In the genomic region with DNA sequence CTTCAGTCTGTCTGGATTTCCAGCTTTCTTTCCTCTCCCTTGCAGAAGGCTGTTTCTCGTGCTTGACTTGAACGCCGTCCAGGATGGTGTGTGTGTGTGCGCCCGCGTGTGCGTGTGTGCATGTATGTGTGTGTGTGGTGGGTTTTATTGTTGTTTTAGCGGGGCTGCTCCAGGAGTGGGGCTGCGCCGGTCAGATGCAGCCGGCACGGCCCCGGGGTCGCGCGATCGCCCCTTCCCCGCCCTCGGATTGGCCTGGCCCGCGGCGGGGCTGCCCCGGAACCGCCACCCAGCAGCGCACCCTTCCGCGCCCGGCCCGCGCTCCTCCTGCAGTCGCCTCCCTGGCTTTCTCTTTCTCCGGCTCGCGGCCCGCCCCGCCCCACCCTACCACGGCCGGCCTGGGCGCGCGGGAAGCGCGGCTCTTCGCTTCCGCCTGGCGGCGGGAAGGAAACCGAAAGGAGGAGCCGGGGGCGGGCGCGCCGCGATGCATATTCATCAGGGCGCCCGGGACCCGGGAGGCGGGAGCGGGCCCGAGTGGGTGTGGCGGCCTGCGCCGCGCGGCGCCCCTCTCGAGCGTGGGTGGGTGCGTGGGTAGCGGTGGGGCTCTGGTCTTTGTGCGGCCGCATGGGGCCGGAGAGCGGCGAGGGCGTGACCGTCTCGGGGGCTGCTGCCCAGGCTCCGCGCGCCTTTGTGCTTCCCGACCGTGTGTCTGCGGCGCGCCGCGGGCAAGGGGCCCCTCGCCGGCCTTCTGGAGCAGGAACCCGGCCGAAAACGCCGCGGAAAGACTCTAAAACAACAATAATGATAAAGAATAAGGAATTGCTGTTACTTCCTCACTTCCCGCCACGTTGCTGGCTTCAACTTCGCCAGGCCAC, we compare ENCODE assay signal across 1 cellular context.
TF ChIP-seq lines count a peak whose summit lies in the region.

No MANE protein-coding gene starts in this region.

TF ChIP-seq in HepG2, 621 proteins besides CTCF, POLR2A, EP300 and RAD21 (continued from another document and continues in another):
- TF ChIP-seq, protein P1, sequence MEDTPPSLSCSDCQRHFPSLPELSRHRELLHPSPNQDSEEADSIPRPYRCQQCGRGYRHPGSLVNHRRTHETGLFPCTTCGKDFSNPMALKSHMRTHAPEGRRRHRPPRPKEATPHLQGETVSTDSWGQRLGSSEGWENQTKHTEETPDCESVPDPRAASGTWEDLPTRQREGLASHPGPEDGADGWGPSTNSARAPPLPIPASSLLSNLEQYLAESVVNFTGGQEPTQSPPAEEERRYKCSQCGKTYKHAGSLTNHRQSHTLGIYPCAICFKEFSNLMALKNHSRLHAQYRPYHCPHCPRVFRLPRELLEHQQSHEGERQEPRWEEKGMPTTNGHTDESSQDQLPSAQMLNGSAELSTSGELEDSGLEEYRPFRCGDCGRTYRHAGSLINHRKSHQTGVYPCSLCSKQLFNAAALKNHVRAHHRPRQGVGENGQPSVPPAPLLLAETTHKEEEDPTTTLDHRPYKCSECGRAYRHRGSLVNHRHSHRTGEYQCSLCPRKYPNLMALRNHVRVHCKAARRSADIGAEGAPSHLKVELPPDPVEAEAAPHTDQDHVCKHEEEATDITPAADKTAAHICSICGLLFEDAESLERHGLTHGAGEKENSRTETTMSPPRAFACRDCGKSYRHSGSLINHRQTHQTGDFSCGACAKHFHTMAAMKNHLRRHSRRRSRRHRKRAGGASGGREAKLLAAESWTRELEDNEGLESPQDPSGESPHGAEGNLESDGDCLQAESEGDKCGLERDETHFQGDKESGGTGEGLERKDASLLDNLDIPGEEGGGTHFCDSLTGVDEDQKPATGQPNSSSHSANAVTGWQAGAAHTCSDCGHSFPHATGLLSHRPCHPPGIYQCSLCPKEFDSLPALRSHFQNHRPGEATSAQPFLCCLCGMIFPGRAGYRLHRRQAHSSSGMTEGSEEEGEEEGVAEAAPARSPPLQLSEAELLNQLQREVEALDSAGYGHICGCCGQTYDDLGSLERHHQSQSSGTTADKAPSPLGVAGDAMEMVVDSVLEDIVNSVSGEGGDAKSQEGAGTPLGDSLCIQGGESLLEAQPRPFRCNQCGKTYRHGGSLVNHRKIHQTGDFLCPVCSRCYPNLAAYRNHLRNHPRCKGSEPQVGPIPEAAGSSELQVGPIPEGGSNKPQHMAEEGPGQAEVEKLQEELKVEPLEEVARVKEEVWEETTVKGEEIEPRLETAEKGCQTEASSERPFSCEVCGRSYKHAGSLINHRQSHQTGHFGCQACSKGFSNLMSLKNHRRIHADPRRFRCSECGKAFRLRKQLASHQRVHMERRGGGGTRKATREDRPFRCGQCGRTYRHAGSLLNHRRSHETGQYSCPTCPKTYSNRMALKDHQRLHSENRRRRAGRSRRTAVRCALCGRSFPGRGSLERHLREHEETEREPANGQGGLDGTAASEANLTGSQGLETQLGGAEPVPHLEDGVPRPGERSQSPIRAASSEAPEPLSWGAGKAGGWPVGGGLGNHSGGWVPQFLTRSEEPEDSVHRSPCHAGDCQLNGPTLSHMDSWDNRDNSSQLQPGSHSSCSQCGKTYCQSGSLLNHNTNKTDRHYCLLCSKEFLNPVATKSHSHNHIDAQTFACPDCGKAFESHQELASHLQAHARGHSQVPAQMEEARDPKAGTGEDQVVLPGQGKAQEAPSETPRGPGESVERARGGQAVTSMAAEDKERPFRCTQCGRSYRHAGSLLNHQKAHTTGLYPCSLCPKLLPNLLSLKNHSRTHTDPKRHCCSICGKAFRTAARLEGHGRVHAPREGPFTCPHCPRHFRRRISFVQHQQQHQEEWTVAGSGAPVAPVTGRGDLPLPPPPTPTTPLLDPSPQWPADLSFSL (CRISPR knock-in tag; IDR thresholded peaks at IDR 0.05) = peak; percentile 74; the same call in 1 of the 2 replicates
- TF ChIP-seq ZNF816 (CRISPR knock-in tag; IDR thresholded peaks at IDR 0.05; ENCODE audit: borderline replicate concordance) (no peak), MAFK (conservative IDR thresholded peaks at IDR 0.05 in 1 of 2, IDR thresholded peaks at IDR 0.05 in 1 of 2; ENCODE audit: low read length in 2 of 2) (no peak), HNF4G (IDR thresholded peaks at IDR 0.05; ENCODE audit: borderline replicate concordance, low read depth, low read length) (no peak), HNF4G (CRISPR knock-in tag; IDR thresholded peaks at IDR 0.05; ENCODE audit: borderline replicate concordance, low read depth) (0 out of 2 replicates have a peak, but pooled peaks have one; percentile 24), KDM2A (CRISPR knock-in tag; IDR thresholded peaks at IDR 0.05; ENCODE audit: borderline replicate concordance, low read depth) (peak; percentile 85), XRCC5 (optimal IDR thresholded peaks at IDR 0.05; ENCODE audit: low read length) (peak; percentile 45), JUND (CRISPR knock-in tag; IDR thresholded peaks at IDR 0.05) (0 out of 2 replicates have a peak, but pooled peaks have one; percentile 13), YEATS4 (CRISPR knock-in tag; IDR thresholded peaks at IDR 0.05; ENCODE audit: borderline replicate concordance) (peak; percentile 46), ZZZ3 (CRISPR knock-in tag; IDR thresholded peaks at IDR 0.05; ENCODE audit: borderline replicate concordance) (no peak), FOXC1 (CRISPR knock-in tag; IDR thresholded peaks at IDR 0.05; ENCODE audit: borderline replicate concordance) (peak; percentile 64; the same call in 1 of the 2 replicates), ASH2L (IDR thresholded peaks at IDR 0.05; ENCODE audit: insufficient read length, low read depth, low read length) (peak; percentile 73), ZNF724P (CRISPR knock-in tag; IDR thresholded peaks at IDR 0.05; ENCODE audit: borderline replicate concordance) (0 out of 2 replicates have a peak, but pooled peaks have one; percentile 19)
- TF ChIP-seq, protein P2, sequence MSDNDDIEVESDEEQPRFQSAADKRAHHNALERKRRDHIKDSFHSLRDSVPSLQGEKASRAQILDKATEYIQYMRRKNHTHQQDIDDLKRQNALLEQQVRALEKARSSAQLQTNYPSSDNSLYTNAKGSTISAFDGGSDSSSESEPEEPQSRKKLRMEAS (IDR thresholded peaks at IDR 0.05) = peak; percentile 69
- TF ChIP-seq, protein P3, sequence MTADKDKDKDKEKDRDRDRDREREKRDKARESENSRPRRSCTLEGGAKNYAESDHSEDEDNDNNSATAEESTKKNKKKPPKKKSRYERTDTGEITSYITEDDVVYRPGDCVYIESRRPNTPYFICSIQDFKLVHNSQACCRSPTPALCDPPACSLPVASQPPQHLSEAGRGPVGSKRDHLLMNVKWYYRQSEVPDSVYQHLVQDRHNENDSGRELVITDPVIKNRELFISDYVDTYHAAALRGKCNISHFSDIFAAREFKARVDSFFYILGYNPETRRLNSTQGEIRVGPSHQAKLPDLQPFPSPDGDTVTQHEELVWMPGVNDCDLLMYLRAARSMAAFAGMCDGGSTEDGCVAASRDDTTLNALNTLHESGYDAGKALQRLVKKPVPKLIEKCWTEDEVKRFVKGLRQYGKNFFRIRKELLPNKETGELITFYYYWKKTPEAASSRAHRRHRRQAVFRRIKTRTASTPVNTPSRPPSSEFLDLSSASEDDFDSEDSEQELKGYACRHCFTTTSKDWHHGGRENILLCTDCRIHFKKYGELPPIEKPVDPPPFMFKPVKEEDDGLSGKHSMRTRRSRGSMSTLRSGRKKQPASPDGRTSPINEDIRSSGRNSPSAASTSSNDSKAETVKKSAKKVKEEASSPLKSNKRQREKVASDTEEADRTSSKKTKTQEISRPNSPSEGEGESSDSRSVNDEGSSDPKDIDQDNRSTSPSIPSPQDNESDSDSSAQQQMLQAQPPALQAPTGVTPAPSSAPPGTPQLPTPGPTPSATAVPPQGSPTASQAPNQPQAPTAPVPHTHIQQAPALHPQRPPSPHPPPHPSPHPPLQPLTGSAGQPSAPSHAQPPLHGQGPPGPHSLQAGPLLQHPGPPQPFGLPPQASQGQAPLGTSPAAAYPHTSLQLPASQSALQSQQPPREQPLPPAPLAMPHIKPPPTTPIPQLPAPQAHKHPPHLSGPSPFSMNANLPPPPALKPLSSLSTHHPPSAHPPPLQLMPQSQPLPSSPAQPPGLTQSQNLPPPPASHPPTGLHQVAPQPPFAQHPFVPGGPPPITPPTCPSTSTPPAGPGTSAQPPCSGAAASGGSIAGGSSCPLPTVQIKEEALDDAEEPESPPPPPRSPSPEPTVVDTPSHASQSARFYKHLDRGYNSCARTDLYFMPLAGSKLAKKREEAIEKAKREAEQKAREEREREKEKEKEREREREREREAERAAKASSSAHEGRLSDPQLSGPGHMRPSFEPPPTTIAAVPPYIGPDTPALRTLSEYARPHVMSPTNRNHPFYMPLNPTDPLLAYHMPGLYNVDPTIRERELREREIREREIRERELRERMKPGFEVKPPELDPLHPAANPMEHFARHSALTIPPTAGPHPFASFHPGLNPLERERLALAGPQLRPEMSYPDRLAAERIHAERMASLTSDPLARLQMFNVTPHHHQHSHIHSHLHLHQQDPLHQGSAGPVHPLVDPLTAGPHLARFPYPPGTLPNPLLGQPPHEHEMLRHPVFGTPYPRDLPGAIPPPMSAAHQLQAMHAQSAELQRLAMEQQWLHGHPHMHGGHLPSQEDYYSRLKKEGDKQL (CRISPR knock-in tag; IDR thresholded peaks at IDR 0.05; ENCODE audit: low read depth) = no peak
- TF ChIP-seq, protein P4, sequence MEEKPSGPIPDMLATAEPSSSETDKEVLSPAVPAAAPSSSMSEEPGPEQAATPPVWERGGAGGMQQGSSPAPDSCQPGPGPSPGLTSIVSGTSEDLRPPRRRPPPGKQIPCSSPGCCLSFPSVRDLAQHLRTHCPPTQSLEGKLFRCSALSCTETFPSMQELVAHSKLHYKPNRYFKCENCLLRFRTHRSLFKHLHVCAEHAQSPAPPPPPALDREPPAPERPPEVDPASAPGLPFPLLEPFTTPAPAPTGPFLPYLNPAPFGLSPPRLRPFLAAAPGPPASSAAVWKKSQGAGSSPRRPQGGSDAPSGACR (CRISPR knock-in tag; IDR thresholded peaks at IDR 0.05) = 0 out of 2 replicates have a peak, but pooled peaks have one; percentile 76
- TF ChIP-seq, protein P5, sequence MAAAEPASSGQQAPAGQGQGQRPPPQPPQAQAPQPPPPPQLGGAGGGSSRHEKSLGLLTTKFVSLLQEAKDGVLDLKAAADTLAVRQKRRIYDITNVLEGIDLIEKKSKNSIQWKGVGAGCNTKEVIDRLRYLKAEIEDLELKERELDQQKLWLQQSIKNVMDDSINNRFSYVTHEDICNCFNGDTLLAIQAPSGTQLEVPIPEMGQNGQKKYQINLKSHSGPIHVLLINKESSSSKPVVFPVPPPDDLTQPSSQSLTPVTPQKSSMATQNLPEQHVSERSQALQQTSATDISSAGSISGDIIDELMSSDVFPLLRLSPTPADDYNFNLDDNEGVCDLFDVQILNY (CRISPR knock-in tag; conservative IDR thresholded peaks at IDR 0.05) = peak; percentile 90
- TF ChIP-seq, protein P6, sequence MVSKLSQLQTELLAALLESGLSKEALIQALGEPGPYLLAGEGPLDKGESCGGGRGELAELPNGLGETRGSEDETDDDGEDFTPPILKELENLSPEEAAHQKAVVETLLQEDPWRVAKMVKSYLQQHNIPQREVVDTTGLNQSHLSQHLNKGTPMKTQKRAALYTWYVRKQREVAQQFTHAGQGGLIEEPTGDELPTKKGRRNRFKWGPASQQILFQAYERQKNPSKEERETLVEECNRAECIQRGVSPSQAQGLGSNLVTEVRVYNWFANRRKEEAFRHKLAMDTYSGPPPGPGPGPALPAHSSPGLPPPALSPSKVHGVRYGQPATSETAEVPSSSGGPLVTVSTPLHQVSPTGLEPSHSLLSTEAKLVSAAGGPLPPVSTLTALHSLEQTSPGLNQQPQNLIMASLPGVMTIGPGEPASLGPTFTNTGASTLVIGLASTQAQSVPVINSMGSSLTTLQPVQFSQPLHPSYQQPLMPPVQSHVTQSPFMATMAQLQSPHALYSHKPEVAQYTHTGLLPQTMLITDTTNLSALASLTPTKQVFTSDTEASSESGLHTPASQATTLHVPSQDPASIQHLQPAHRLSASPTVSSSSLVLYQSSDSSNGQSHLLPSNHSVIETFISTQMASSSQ (IDR thresholded peaks at IDR 0.05; ENCODE audit: low read depth) = no peak
- TF ChIP-seq, protein P6 (CRISPR knock-in tag; IDR thresholded peaks at IDR 0.05; ENCODE audit: borderline replicate concordance) = peak; percentile 25; the same call in 1 of the 2 replicates
- TF ChIP-seq, protein P7, sequence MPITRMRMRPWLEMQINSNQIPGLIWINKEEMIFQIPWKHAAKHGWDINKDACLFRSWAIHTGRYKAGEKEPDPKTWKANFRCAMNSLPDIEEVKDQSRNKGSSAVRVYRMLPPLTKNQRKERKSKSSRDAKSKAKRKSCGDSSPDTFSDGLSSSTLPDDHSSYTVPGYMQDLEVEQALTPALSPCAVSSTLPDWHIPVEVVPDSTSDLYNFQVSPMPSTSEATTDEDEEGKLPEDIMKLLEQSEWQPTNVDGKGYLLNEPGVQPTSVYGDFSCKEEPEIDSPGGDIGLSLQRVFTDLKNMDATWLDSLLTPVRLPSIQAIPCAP (CRISPR knock-in tag; IDR thresholded peaks at IDR 0.05; ENCODE audit: low read depth) = 0 out of 2 replicates have a peak, but pooled peaks have one; percentile 47
- TF ChIP-seq, protein P8, sequence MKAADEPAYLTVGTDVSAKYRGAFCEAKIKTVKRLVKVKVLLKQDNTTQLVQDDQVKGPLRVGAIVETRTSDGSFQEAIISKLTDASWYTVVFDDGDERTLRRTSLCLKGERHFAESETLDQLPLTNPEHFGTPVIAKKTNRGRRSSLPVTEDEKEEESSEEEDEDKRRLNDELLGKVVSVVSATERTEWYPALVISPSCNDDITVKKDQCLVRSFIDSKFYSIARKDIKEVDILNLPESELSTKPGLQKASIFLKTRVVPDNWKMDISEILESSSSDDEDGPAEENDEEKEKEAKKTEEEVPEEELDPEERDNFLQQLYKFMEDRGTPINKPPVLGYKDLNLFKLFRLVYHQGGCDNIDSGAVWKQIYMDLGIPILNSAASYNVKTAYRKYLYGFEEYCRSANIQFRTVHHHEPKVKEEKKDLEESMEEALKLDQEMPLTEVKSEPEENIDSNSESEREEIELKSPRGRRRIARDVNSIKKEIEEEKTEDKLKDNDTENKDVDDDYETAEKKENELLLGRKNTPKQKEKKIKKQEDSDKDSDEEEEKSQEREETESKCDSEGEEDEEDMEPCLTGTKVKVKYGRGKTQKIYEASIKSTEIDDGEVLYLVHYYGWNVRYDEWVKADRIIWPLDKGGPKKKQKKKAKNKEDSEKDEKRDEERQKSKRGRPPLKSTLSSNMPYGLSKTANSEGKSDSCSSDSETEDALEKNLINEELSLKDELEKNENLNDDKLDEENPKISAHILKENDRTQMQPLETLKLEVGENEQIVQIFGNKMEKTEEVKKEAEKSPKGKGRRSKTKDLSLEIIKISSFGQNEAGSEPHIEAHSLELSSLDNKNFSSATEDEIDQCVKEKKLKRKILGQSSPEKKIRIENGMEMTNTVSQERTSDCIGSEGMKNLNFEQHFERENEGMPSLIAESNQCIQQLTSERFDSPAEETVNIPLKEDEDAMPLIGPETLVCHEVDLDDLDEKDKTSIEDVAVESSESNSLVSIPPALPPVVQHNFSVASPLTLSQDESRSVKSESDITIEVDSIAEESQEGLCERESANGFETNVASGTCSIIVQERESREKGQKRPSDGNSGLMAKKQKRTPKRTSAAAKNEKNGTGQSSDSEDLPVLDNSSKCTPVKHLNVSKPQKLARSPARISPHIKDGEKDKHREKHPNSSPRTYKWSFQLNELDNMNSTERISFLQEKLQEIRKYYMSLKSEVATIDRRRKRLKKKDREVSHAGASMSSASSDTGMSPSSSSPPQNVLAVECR (CRISPR knock-in tag; IDR thresholded peaks at IDR 0.05; ENCODE audit: borderline replicate concordance) = peak; percentile 68
